ENCODE assay signal across 8 cellular contexts in genomic region chr9:129333961-129334743, GRCh38.
DNase-seq lines count a peak whose midpoint lies in the region; ATAC-seq, FAIRE-seq and TF ChIP-seq lines count a peak whose summit lies in the region.

No MANE protein-coding gene starts in this region.

- peak overlapping the region; percentile 71 for H3K9ac ChIP-seq in keratinocyte (ENCODE audit: control insufficient read depth, extremely low read depth, insufficient read depth, low read length)

- H3K36me3 ChIP-seq in keratinocyte (ENCODE audit: control insufficient read depth in 2 of 2, extremely low read depth in 1 of 2, insufficient read depth in 2 of 2, low read length in 2 of 2) (peaks cover 5 to 10% of the 10 kb centered on the region in 2 experiments), small intestine (ENCODE audit: control insufficient read depth in 2 of 2, insufficient read depth in 2 of 2, low read length in 2 of 2) (no peaks in the 10 kb centered on the region)

- FAIRE-seq in keratinocyte (lab: Jason Lieb, UNC): no peak
- FAIRE-seq in small intestine (lab: Jason Lieb, UNC): no peak

- ATAC-seq in GM21515 (IDR thresholded peaks at IDR 0.05; ENCODE audit: unreplicated experiment): no peak

- dilution Hi-C loops in keratinocyte (cut with MboI; ENCODE audit: extremely low pct_ligation_motif_present, low sequenced_read_pairs): no loop called here

- H4K20me1 ChIP-seq in keratinocyte (ENCODE audit: control insufficient read depth, extremely low read depth, insufficient read depth, low read length): no peaks in the 10 kb centered on the region

- peak overlapping the region; percentile 31 to 54 (median 42) for H3K4me3 ChIP-seq in keratinocyte (ENCODE audit: control insufficient read depth in 2 of 3, extremely low read depth in 1 of 3, insufficient read depth in 2 of 3, low read depth in 1 of 3, low read length in 3 of 3)
- H3K4me3 ChIP-seq in small intestine (ENCODE audit: low read depth in 1 of 2, low read length in 2 of 2): peak overlapping the region in 1 of 2 donors; percentile 9

- DNase-seq in AML-193 (lab: John Stamatoyannopoulos, UW) (peak; percentile 90 to 92), HK-2 (ENCODE audit: unreplicated experiment) (peak; percentile 99), SK-N-DZ (ENCODE audit: low spot score) (peak; percentile 89), keratinocyte (ENCODE audit: low read depth, low spot score) (peak; percentile 95), small intestine (peak; percentile 82), T-helper 9 cell (no peak)

- H3K27me3 ChIP-seq in keratinocyte (ENCODE audit: control insufficient read depth, extremely low read depth, insufficient read depth, low read length) (no peaks in the 10 kb centered on the region), small intestine (ENCODE audit: control insufficient read depth in 2 of 2, insufficient read depth in 2 of 2, low read length in 2 of 2) (no peaks in the 10 kb centered on the region)

- H3K9me1 ChIP-seq in keratinocyte (ENCODE audit: control insufficient read depth, extremely low read depth, insufficient read depth, low read length): no peaks in the 10 kb centered on the region

- H3K27ac ChIP-seq in cingulate gyrus (ENCODE audit: low read depth, low read length): peak overlapping the region; percentile 83
- H3K27ac ChIP-seq in keratinocyte (ENCODE audit: control insufficient read depth, insufficient read depth, low read length): peak overlapping the region; percentile 91
- H3K27ac ChIP-seq in small intestine (ENCODE audit: low read depth in 1 of 2, low read length in 1 of 2): peak overlapping the region in 1 of 2 donors; percentile 89

- H3K79me2 ChIP-seq in keratinocyte (ENCODE audit: control insufficient read depth, insufficient read depth, low read length): peaks cover 20% of the 10 kb centered on the region

- WGBS in small intestine, 3 donors: 9 to 21% (median 11%) methylated on average over 30 of the region's 30 CpGs

- no peak overlapping the region for H2AFZ ChIP-seq in keratinocyte (ENCODE audit: control insufficient read depth, low read length)

- peaks cover 46% of the 10 kb centered on the region for H3K4me1 ChIP-seq in keratinocyte (ENCODE audit: control insufficient read depth, extremely low read depth, insufficient read depth, low read length)
- peaks cover 0 to 10% of the 10 kb centered on the region in 2 donors for H3K4me1 ChIP-seq in small intestine (ENCODE audit: control insufficient read depth in 2 of 2, insufficient read depth in 1 of 2, low read depth in 1 of 2, low read length in 1 of 2)

- peak overlapping the region; percentile 94 for H3K4me2 ChIP-seq in keratinocyte (ENCODE audit: control insufficient read depth, extremely low read depth, insufficient read depth, low read depth, low read length)

- TF ChIP-seq CTCF in keratinocyte (optimal IDR thresholded peaks at IDR 0.05 in 1 of 3, IDR thresholded peaks at IDR 0.05 in 1 of 3, conservative IDR thresholded peaks at IDR 0.05 in 1 of 3; ENCODE audit: extremely low read depth in 1 of 3, insufficient read depth in 2 of 3, low read length in 3 of 3): peak in 1 of 3 experiments; percentile 12

- H3K9me3 ChIP-seq in keratinocyte (ENCODE audit: control insufficient read depth, low read depth, low read length) (no peaks in the 10 kb centered on the region), small intestine (ENCODE audit: control insufficient read depth, low read depth) (no peaks in the 10 kb centered on the region)
